ENCODE assay signal across 13 cellular contexts in the genomic region with DNA sequence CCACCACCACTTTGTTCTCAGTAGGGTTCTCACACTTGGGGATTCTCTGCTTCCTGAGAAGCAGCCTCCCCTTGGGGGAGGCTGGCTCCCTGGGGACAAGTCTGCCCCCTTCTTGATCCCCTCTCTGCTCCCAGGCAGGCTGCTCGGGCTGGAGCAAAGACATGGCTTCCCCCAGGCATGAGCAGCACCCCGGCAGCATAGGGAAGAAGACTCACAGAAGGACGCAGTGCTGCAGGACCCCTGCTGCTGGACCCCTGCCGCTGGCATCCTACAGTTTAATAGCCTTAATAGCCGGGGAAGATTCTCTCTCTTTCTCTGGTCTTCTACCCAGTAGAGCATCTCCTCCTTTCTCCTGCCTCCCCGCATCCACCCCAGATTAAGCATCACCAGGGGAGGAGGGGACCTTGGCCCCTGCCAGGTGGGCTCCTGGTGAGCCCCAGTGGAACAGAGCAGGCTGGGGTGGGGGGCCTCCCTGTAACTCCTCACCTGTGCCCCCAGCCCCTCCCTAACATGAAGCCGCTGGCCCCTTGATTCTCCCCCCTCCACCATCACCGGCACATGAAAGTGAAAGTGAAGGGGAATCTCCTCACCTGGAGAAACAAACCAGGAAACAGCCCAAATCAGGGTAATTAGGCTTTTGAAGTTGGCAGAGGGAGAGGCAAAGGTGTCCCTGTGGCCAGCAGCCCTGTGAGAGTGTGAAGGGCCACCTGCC. TPM values are rescaled to one million over a fixed set of nuclear protein-coding genes. Genes with fewer than 3 reads are reported as not detected.
A peak's percentile ranks its signal among the peaks of the same experiment; 100 is the strongest.
DNase-seq lines count a peak whose midpoint lies in the region; ATAC-seq and TF ChIP-seq lines count a peak whose summit lies in the region.
"Had no signal": no experiment of that assay in that cellular context is flagged by ENCODE, and none has a peak within 500 bp of the region (broad histone marks: within the 10 kb centered on the region; RNA-seq: fewer than 3 reads in every experiment).

No MANE protein-coding gene starts in this region.

- H3K27ac ChIP-seq in esophagus muscularis mucosa (replicated peaks in 1 of 4) = no peak overlapping the region
- no peak overlapping the region for H3K27ac ChIP-seq in upper lobe of right lung
- no peak overlapping the region for H3K27ac ChIP-seq in prostate gland
- H3K27ac ChIP-seq: C4-2B, cardiac muscle cell had no signal

- no peak for TF ChIP-seq POLR2A in esophagus muscularis mucosa (IDR thresholded peaks at IDR 0.05; ENCODE audit: low read depth)
- TF ChIP-seq POLR2A in prostate gland (IDR thresholded peaks at IDR 0.05) = no peak

- intact Hi-C loops in activated naive CD4-positive, alpha-beta T cell treated with anti-CD3 and anti-CD28 coated beads for 36 hours (cut with micrococcal nuclease) = no loop called here
- intact Hi-C loops in esophagus muscularis mucosa (cut with DNase I) (no loop called here), upper lobe of right lung (cut with DNase I) (no loop called here), prostate gland (cut with DNase I) (no loop called here)

- H3K9me3 ChIP-seq in esophagus muscularis mucosa (no peaks in the 10 kb centered on the region), upper lobe of right lung (no peaks in the 10 kb centered on the region), prostate gland (no peaks in the 10 kb centered on the region)

- no peaks in the 10 kb centered on the region for H3K36me3 Mint-ChIP-seq in activated naive CD4-positive, alpha-beta T cell treated with anti-CD3 and anti-CD28 coated beads, Interleukin-2, amount 50 U/mL, for 24 hours
- no peaks in the 10 kb centered on the region for H3K36me3 Mint-ChIP-seq in activated naive CD4-positive, alpha-beta T cell treated with anti-CD3 and anti-CD28 coated beads for 36 hours (ENCODE audit: low read depth)

- no peak for ATAC-seq in upper lobe of right lung
- ATAC-seq in HG03342 (IDR thresholded peaks at IDR 0.05; ENCODE audit: unreplicated experiment) = no peak

- peaks cover 0 to 26% (median 17%) of the 10 kb centered on the region in 4 donors for H3K4me1 ChIP-seq in esophagus muscularis mucosa
- H3K4me1 ChIP-seq in upper lobe of right lung = no peaks in the 10 kb centered on the region
- H3K4me1 ChIP-seq in prostate gland (replicated peaks) = no peaks in the 10 kb centered on the region

- no peaks in the 10 kb centered on the region for H3K9me3 Mint-ChIP-seq in activated naive CD4-positive, alpha-beta T cell treated with anti-CD3 and anti-CD28 coated beads, Interleukin-2, amount 50 U/mL, for 24 hours
- H3K9me3 Mint-ChIP-seq in activated naive CD4-positive, alpha-beta T cell treated with anti-CD3 and anti-CD28 coated beads for 36 hours = no peaks in the 10 kb centered on the region

- H3K4me3 ChIP-seq in esophagus muscularis mucosa = no peak overlapping the region
- H3K4me3 ChIP-seq in upper lobe of right lung = no peak overlapping the region
- H3K4me3 ChIP-seq in prostate gland = no peak overlapping the region
- H3K4me3 ChIP-seq: cardiac muscle cell had no signal

- no peak overlapping the region for H3K27ac Mint-ChIP-seq in activated naive CD4-positive, alpha-beta T cell treated with anti-CD3 and anti-CD28 coated beads, Interleukin-2, amount 50 U/mL, for 24 hours
- H3K27ac Mint-ChIP-seq in activated naive CD4-positive, alpha-beta T cell treated with anti-CD3 and anti-CD28 coated beads for 36 hours = no peak overlapping the region

- H3K4me1 Mint-ChIP-seq in activated naive CD4-positive, alpha-beta T cell treated with anti-CD3 and anti-CD28 coated beads, Interleukin-2, amount 50 U/mL, for 24 hours = peaks cover 11% of the 10 kb centered on the region
- peaks cover 20% of the 10 kb centered on the region for H3K4me1 Mint-ChIP-seq in activated naive CD4-positive, alpha-beta T cell treated with anti-CD3 and anti-CD28 coated beads for 36 hours (ENCODE audit: low read depth)

- H3K36me3 ChIP-seq in esophagus muscularis mucosa = no peaks in the 10 kb centered on the region
- H3K36me3 ChIP-seq in upper lobe of right lung = no peaks in the 10 kb centered on the region
- H3K36me3 ChIP-seq in prostate gland = no peaks in the 10 kb centered on the region
- H3K36me3 ChIP-seq: cardiac muscle cell had no signal

- TF ChIP-seq CTCF in esophagus muscularis mucosa (IDR thresholded peaks at IDR 0.05) = no peak
- TF ChIP-seq CTCF in upper lobe of right lung (IDR thresholded peaks at IDR 0.05) = no peak
- TF ChIP-seq CTCF in prostate gland (IDR thresholded peaks at IDR 0.05) = no peak

- peak overlapping the region; percentile 60 for H3K4me3 Mint-ChIP-seq in activated naive CD4-positive, alpha-beta T cell treated with anti-CD3 and anti-CD28 coated beads, Interleukin-2, amount 50 U/mL, for 24 hours
- no peak overlapping the region for H3K4me3 Mint-ChIP-seq in activated naive CD4-positive, alpha-beta T cell treated with anti-CD3 and anti-CD28 coated beads for 36 hours

- WGBS in esophagus muscularis mucosa = 33% methylated on average over 2 of the region's 8 CpGs
- 50% methylated on average over 8 of the region's 8 CpGs for WGBS in prostate gland

- H3K27me3 ChIP-seq in esophagus muscularis mucosa (peaks cover 0 to 96% (median 33%) of the 10 kb centered on the region in 4 donors), upper lobe of right lung (peaks cover 63% of the 10 kb centered on the region), prostate gland (replicated peaks; ENCODE audit: insufficient read depth) (peaks cover 3% of the 10 kb centered on the region)

- DNase-seq in activated naive CD4-positive, alpha-beta T cell treated with anti-CD3 and anti-CD28 coated beads for 36 hours = no peak
- DNase-seq in NAMALWA (ENCODE audit: low spot score) = peak; percentile 17
- peak; percentile 85 for DNase-seq in esophagus muscularis mucosa (ENCODE audit: extremely low spot score)
- peak; percentile 55 for DNase-seq in upper lobe of right lung
- no peak for DNase-seq in prostate gland (ENCODE audit: low spot score)
- no peak for DNase-seq in NCI-H446 (lab: John Stamatoyannopoulos, UW)
- DNase-seq: GOT3, NCI-H187, T-helper 9 cell had no signal

- CTCF ChIA-PET in activated naive CD4-positive, alpha-beta T cell treated with anti-CD3 and anti-CD28 coated beads for 36 hours (lab: Charles Lee) = no interaction called here

- H3K27me3 Mint-ChIP-seq in activated naive CD4-positive, alpha-beta T cell treated with anti-CD3 and anti-CD28 coated beads, Interleukin-2, amount 50 U/mL, for 24 hours = peaks cover 29% of the 10 kb centered on the region
- peaks cover 36% of the 10 kb centered on the region for H3K27me3 Mint-ChIP-seq in activated naive CD4-positive, alpha-beta T cell treated with anti-CD3 and anti-CD28 coated beads for 36 hours (ENCODE audit: low read depth)

- no peak for TF ChIP-seq EP300 in esophagus muscularis mucosa (IDR thresholded peaks at IDR 0.05)

RNA-seq across cellular contexts. Expression of a gene that starts 2.5 kb away (rescaled TPM):
- total RNA-seq in activated naive CD4-positive, alpha-beta T cell treated with anti-CD3 and anti-CD28 coated beads for 36 hours = not detected
- not detected for total RNA-seq in esophagus muscularis mucosa
- 10.1 TPM for total RNA-seq in upper lobe of right lung
- total RNA-seq in prostate gland = 1 to 10 TPM; 2.4 to 4.8 TPM
- total RNA-seq: cardiac muscle cell had no signal

Comparison
In these comparisons a context has a peak if more than half of its experiments do, and no peak if none do; other contexts are left out.
1. DNase-seq: peak in NAMALWA (single experiment), esophagus muscularis mucosa (single experiment) and upper lobe of right lung (single experiment); none in activated naive CD4-positive, alpha-beta T cell treated with anti-CD3 and anti-CD28 coated beads for 36 hours (single experiment), prostate gland (single experiment) and NCI-H446 (0 of 2).